8 cellular contexts compared by ENCODE assay signal in genomic region chrX:13669246-13669689, GRCh38. TPM values are rescaled to one million over a fixed set of nuclear protein-coding genes. Genes with fewer than 3 reads are reported as not detected.
A peak's percentile ranks its signal among the peaks of the same experiment; 100 is the strongest.
DNase-seq lines count a peak whose midpoint lies in the region; TF ChIP-seq lines count a peak whose summit lies in the region.

No MANE protein-coding gene starts in this region.

- DNase-seq in GM12864 (ENCODE audit: low read depth) (peak; percentile 66), HCEC 1CT (peak; percentile 84), MG63 (peak; percentile 84), esophagus squamous epithelium (lab: John Stamatoyannopoulos, UW) (no peak), renal cortical epithelial cell (ENCODE audit: low read depth) (peak; percentile 97), NCI-H2171 (lab: John Stamatoyannopoulos, UW) (no peak), caudate nucleus (lab: John Stamatoyannopoulos, UW) (no peak)
- peak; percentile 38 to 55 for DNase-seq in activated CD4-positive, alpha-beta T cell treated with anti-CD3 and anti-CD28 coated beads, Interleukin-2, amount 50 U/mL, for 4 hours

- intact Hi-C loops in esophagus squamous epithelium (cut with DNase I) = no loop called here

- TF ChIP-seq POLR2A in esophagus squamous epithelium (IDR thresholded peaks at IDR 0.05) = no peak

- WGBS in esophagus squamous epithelium, 2 donors = 8 to 23% methylated on average over 8 of the region's 8 CpGs

- no peak for TF ChIP-seq CTCF in GM12864 (IDR thresholded peaks at IDR 0.05; ENCODE audit: low read depth, low read length, missing control alignments)
- TF ChIP-seq CTCF in esophagus squamous epithelium (IDR thresholded peaks at IDR 0.05) = peak in 1 of 6 experiments; percentile 9

- H3K36me3 ChIP-seq in MG63 = no peaks in the 10 kb centered on the region
- H3K36me3 ChIP-seq in esophagus squamous epithelium = no peaks in the 10 kb centered on the region

- H3K4me3 ChIP-seq in GM12864 (ENCODE audit: low read depth, low read length) = peak overlapping the region; percentile 29; the same call in 1 of the 2 replicates
- peak overlapping the region; percentile 19; the same call in 1 of the 2 replicates for H3K4me3 ChIP-seq in MG63
- peak overlapping the region in 1 of 4 donors; percentile 38 for H3K4me3 ChIP-seq in esophagus squamous epithelium

- H3K27me3 ChIP-seq in MG63 (no peaks in the 10 kb centered on the region), esophagus squamous epithelium (no peaks in the 10 kb centered on the region)

- H3K27ac ChIP-seq in esophagus squamous epithelium (peak overlapping the region; percentile 26 to 76 (median 64)), caudate nucleus (ENCODE audit: low read depth, low read length) (no peak overlapping the region)

- no peaks in the 10 kb centered on the region for H3K9me3 ChIP-seq in MG63
- no peaks in the 10 kb centered on the region for H3K9me3 ChIP-seq in esophagus squamous epithelium

- H3K4me1 ChIP-seq in esophagus squamous epithelium = peaks cover 6 to 17% (median 6%) of the 10 kb centered on the region in 3 donors

RNA-seq across cellular contexts. Expression of gene TCEANC, which starts 16.3 kb away (rescaled TPM):
- total RNA-seq in MG63 (2014; rRNA removed; shearing (Covaris generic); ENCODE audit: low replicate concordance) = 1.5 and 10.0 TPM in 2 replicates
- 1 to 10 TPM; 1.3 to 2.6 (median 2.0) TPM for total RNA-seq in esophagus squamous epithelium
- total RNA-seq in renal cortical epithelial cell = 2.5 and 4.5 TPM in 2 replicates

RNA-seq across cellular contexts. Expression of gene RAB9A, which starts 19.7 kb away (rescaled TPM):
- 24.1 and 42.7 TPM in 2 replicates for total RNA-seq in MG63 (2014; rRNA removed; shearing (Covaris generic); ENCODE audit: low replicate concordance)
- 10 to 100 TPM; 24.4 to 28.6 (median 25.8) TPM for total RNA-seq in esophagus squamous epithelium
- 50.4 and 94.3 TPM in 2 replicates for total RNA-seq in renal cortical epithelial cell

Comparison
In these comparisons a context has a peak if more than half of its experiments do, and no peak if none do; other contexts are left out.
1. DNase-seq: peak in GM12864 (single experiment), HCEC 1CT (single experiment), MG63 (single experiment), activated CD4-positive, alpha-beta T cell treated with anti-CD3 and anti-CD28 coated beads, Interleukin-2, amount 50 U/mL, for 4 hours (2 of 2) and renal cortical epithelial cell (single experiment); none in esophagus squamous epithelium (single experiment), NCI-H2171 (single experiment) and caudate nucleus (0 of 61).